In the genomic region with DNA sequence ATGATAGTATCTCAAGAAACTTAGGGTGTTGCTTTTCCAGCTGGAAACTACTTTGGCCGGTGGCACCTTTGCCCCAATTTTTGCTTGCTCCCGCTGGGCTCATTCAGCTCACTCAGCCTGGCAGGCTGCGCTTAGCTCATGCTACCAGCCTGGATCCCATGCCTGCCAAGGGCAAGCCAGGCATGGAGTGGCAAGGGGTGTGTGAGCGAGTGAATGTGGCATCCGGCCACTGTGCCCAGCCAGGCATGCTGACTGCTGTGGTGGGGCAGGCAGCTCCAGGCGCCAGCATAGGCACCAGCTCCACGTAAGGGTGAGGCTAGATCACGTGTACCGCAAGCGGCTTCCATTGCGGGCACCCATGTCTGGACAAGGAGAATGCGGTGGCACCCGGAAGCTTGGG, we compare ENCODE assay signal across 26 cellular contexts.
"Had no signal": no experiment of that assay in that cellular context is flagged by ENCODE, and none has a peak within 500 bp of the region (broad histone marks: within the 10 kb centered on the region; RNA-seq: fewer than 3 reads in every experiment).

No MANE protein-coding gene starts in this region.

- H3K4me3 ChIP-seq: ascending aorta, breast epithelium, cardiac muscle cell had no signal

- ATAC-seq: activated CD4-positive, alpha-beta T cell treated with anti-CD3 and anti-CD28 coated beads for 36 hours; activated CD8-positive, alpha-beta memory T cell treated with anti-CD3 and anti-CD28 coated beads, Interleukin-2, amount 10 ng/mL, durations not matched to agents 7 days and 5 days; activated CD8-positive, alpha-beta T cell treated with anti-CD3 and anti-CD28 coated beads, Interleukin-2, amount 10 ng/mL, durations not matched to agents 7 days and 5 days; activated naive CD8-positive, alpha-beta T cell treated with anti-CD3 and anti-CD28 coated beads, Interleukin-2, amount 50 U/mL, for 24 hours; esophagus mucosa; T-helper 17 cell had no signal

- H3K4me1 ChIP-seq: ascending aorta, breast epithelium had no signal

- DNase-seq: activated B cell treated with CpG ODN at 0.5 μM for 24 hours; activated CD4-positive, alpha-beta memory T cell treated with anti-CD3 and anti-CD28 coated beads for 36 hours; activated CD4-positive, alpha-beta T cell treated with anti-CD3 and anti-CD28 coated beads for 36 hours; activated CD4-positive, alpha-beta T cell treated with anti-CD3 and anti-CD28 coated beads, Interleukin-2, amount 10 ng/mL, durations not matched to agents 24 days and 14 days; activated CD4-positive, CD25-positive, alpha-beta regulatory T cell treated with anti-CD3 and anti-CD28 coated beads, Interleukin-2, amount 50 U/mL, for 72 hours; activated CD8-positive, alpha-beta memory T cell treated with anti-CD3 and anti-CD28 coated beads, Interleukin-2, amount 10 ng/mL, durations not matched to agents 7 days and 5 days; activated CD8-positive, alpha-beta memory T cell treated with anti-CD3 and anti-CD28 coated beads, Interleukin-2, amount 50 U/mL, for 4 hours; activated CD8-positive, alpha-beta T cell treated with anti-CD3 and anti-CD28 coated beads, Interleukin-2, amount 10 ng/mL, durations not matched to agents 7 days and 5 days; activated effector memory CD4-positive, alpha-beta T cell treated with anti-CD3 and anti-CD28 coated beads, Interleukin-2, amount 50 U/mL, for 16 hours; activated naive CD4-positive, alpha-beta T cell treated with anti-CD3 and anti-CD28 coated beads for 36 hours; activated naive CD8-positive, alpha-beta T cell treated with anti-CD3 and anti-CD28 coated beads for 36 hours; activated naive CD8-positive, alpha-beta T cell treated with anti-CD3 and anti-CD28 coated beads, Interleukin-2, amount 50 U/mL, for 24 hours; activated T-cell treated with anti-CD3 and anti-CD28 coated beads, Interleukin-2, amount 50 U/mL, for 1 hour; activated T-cell treated with anti-CD3 and anti-CD28 coated beads, Interleukin-2, amount 50 U/mL, for 48 hours; effector CD8-positive, alpha-beta T cell; foreskin fibroblast; glutamatergic neuron; T-helper 1 cell; T-helper 17 cell; T1000; WERI-Rb-1 had no signal

- H3K27ac ChIP-seq: ascending aorta, breast epithelium, cardiac muscle cell, epithelial cell of prostate, WERI-Rb-1 had no signal

- H3K27me3 ChIP-seq: ascending aorta, breast epithelium, cardiac muscle cell had no signal

- H3K9me3 ChIP-seq: ascending aorta, breast epithelium had no signal
